In genomic region chr4:180784940-180785339, GRCh38 we compare ENCODE assay signal across 4 cellular contexts.
"Had no signal": no experiment of that assay in that cellular context is flagged by ENCODE, and none has a peak within 500 bp of the region (broad histone marks: within the 10 kb centered on the region; RNA-seq: fewer than 3 reads in every experiment).

No MANE protein-coding gene starts in this region.

- DNase-seq: GM23248, H9, HCEC 1CT had no signal

- H3K9ac ChIP-seq: GM23248 had no signal

- H3K27ac Mint-ChIP-seq: H9 had no signal

- H2AFZ ChIP-seq: GM23248 had no signal

- H3K9me3 Mint-ChIP-seq: H9 had no signal

- H3K4me3 Mint-ChIP-seq: H9 had no signal

- H3K4me3 ChIP-seq: GM23248, K562 had no signal

- H3K27ac ChIP-seq: GM23248 had no signal

- ATAC-seq: K562 had no signal
